ENCODE assay signal across 8 cellular contexts in the genomic region with DNA sequence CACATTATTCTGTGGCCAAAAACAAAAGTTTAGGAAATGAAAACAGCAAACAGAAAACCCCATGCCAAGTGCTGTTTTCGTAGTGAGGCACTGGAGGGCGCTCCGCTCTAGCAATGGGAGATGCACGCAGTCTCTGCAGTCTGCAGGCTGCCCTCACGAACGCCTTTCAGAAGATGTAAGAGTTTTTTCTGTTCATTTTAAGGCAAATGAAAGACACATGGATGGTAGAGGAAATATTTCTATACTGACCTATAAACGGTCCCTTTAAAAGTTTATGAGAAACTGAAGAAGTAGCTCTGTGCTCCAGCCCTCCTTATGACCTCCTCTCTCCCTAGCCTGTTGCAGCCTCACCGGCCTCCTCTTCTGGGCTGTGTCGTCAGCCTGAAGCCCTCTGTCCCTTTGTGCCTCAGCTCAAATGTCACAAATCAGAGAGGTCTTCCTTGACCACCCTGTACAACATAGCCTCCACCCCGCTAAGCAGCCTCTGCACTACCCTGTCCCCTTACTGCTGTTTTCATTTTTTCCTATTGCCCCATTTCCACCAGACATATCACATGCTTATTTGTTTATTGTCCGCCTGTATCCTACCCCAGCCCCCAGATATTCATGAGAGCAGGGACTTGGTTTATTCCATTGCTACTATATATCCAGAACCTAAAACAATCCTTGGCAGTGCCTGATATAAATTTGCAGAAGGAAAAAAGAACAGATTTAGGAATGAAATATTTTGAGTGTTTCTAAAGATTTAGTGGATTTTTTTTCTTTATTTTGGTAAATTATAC. TPM values are rescaled to one million over a fixed set of nuclear protein-coding genes. Genes with fewer than 3 reads are reported as not detected.
DNase-seq lines count a peak whose midpoint lies in the region; ATAC-seq and TF ChIP-seq lines count a peak whose summit lies in the region.

No MANE protein-coding gene starts in this region.

- H2AK9ac ChIP-seq in IMR-90 (replicated peaks; ENCODE audit: low read depth, low read length, poor library complexity), result no peak overlapping the region

- CTCF ChIA-PET in activated naive CD4-positive, alpha-beta T cell treated with anti-CD3 and anti-CD28 coated beads, Interleukin-2, amount 10 ng/mL, durations not matched to agents 7 days and 5 days (lab: Charles Lee), result no interaction called here
- CTCF ChIA-PET in IMR-90 (lab: Yijun Ruan, JAX), result interaction anchor here (0.5 to 0.9 kb wide), 2 partner anchors 11 to 519 kb away, joined by 3 to 4 read pairs; a partner anchor contains a TSS
- CTCF ChIA-PET in WTC11 (lab: Charles Lee), result interaction anchor here (0.6 to 1.5 kb wide), 8 partner anchors 11 to 825 kb away, joined by 3 to 9 read pairs (median 4); a partner anchor contains a TSS

- H3K4me3 Mint-ChIP-seq in activated naive CD4-positive, alpha-beta T cell treated with anti-CD3 and anti-CD28 coated beads, Interleukin-2, amount 10 ng/mL, durations not matched to agents 7 days and 5 days, result no peak overlapping the region
- H3K4me3 Mint-ChIP-seq in WTC11, result no peak overlapping the region

- peak; percentile 92 for ATAC-seq in IMR-90 (ENCODE audit: low read depth)
- peak; percentile 78 for ATAC-seq in WTC11
- peak in 3 of 4 donors; percentile 53 to 71 (median 58) for ATAC-seq in heart left ventricle

- no peak overlapping the region for H4K8ac ChIP-seq in IMR-90 (ENCODE audit: low read depth in 2 of 2, low read length in 2 of 2)

- no peaks in the 10 kb centered on the region for H4K20me1 ChIP-seq in IMR-90 (ENCODE audit: insufficient read depth, low read length)

- TF ChIP-seq CTCF in IMR-90 (conservative IDR thresholded peaks at IDR 0.05; ENCODE audit: low read depth, low read length), result peak; percentile 62
- TF ChIP-seq CTCF in WTC11 (IDR thresholded peaks at IDR 0.05), result peak; percentile 84
- TF ChIP-seq CTCF in heart left ventricle (IDR thresholded peaks at IDR 0.05), result peak; percentile 23 to 76 (median 56)
- TF ChIP-seq CTCF in Peyer's patch (IDR thresholded peaks at IDR 0.05), result peak in 3 of 6 experiments; percentile 21 to 40 (median 39)

- H2BK120ac ChIP-seq in IMR-90 (ENCODE audit: low read depth, low read length), result no peak overlapping the region

- TF ChIP-seq POLR2A in IMR-90 (IDR thresholded peaks at IDR 0.05; ENCODE audit: low read depth, low read length) (no peak), heart left ventricle (IDR thresholded peaks at IDR 0.05) (no peak), Peyer's patch (IDR thresholded peaks at IDR 0.05) (no peak)

- H3K4ac ChIP-seq in IMR-90 (ENCODE audit: low read depth, low read length), result no peak overlapping the region

- H3K4me2 ChIP-seq in IMR-90 (ENCODE audit: low read depth, low read length), result no peak overlapping the region

- no peak overlapping the region for H3K23ac ChIP-seq in IMR-90 (ENCODE audit: low read depth, low read length)

- no peak overlapping the region for H2BK20ac ChIP-seq in IMR-90 (ENCODE audit: low read depth, low read length)

- H4K91ac ChIP-seq in IMR-90 (ENCODE audit: insufficient read depth, low read depth, low read length), result no peak overlapping the region

- H3K36me3 Mint-ChIP-seq in activated naive CD4-positive, alpha-beta T cell treated with anti-CD3 and anti-CD28 coated beads, Interleukin-2, amount 10 ng/mL, durations not matched to agents 7 days and 5 days, result no peaks in the 10 kb centered on the region
- no peaks in the 10 kb centered on the region; the same call in 1 of the 2 replicates for H3K36me3 Mint-ChIP-seq in WTC11

- 20% methylated on average over 2 of the region's 11 CpGs; no CpG with 5 or more reads in 1 of the 2 experiments for WGBS in IMR-90 (ENCODE audit: extremely low coverage in 2 of 2, insufficient read length in 1 of 2), 2 experiments
- WGBS in heart left ventricle, 4 donors, result 49 to 54% (median 50%) methylated on average over 11 of the region's 11 CpGs

- H3K36me3 ChIP-seq in IMR-90 (ENCODE audit: control insufficient read depth, insufficient read depth, low read length) (no peaks in the 10 kb centered on the region), heart left ventricle (no peaks in the 10 kb centered on the region), Peyer's patch (no peaks in the 10 kb centered on the region)

- no peak overlapping the region for H2AK5ac ChIP-seq in IMR-90 (ENCODE audit: low read depth, low read length)

- H3K27me3 Mint-ChIP-seq in activated naive CD4-positive, alpha-beta T cell treated with anti-CD3 and anti-CD28 coated beads, Interleukin-2, amount 10 ng/mL, durations not matched to agents 7 days and 5 days, result peaks cover 6% of the 10 kb centered on the region
- H3K27me3 Mint-ChIP-seq in WTC11 (ENCODE audit: low read depth), result no peaks in the 10 kb centered on the region

- no peak overlapping the region for H3K56ac ChIP-seq in IMR-90 (ENCODE audit: extremely low read depth, insufficient read depth, low read length)

- no peaks in the 10 kb centered on the region for H3K4me1 ChIP-seq in IMR-90 (ENCODE audit: control insufficient read depth, insufficient read depth, low read length)
- H3K4me1 ChIP-seq in heart left ventricle, result peaks cover 0 to 15% (median 0%) of the 10 kb centered on the region in 12 donors
- H3K4me1 ChIP-seq in Peyer's patch, result peaks cover 0 to 7% (median 0%) of the 10 kb centered on the region in 4 donors

- H2AFZ ChIP-seq in IMR-90 (replicated peaks; ENCODE audit: low read length, poor library complexity), result peak overlapping the region; percentile 63

- intact Hi-C loops in IMR-90 (cut with micrococcal nuclease), result loop anchor here (1.0 to 5.0 kb wide), 2 partner anchors 175 to 1510 kb away; no protein-coding TSS in a partner anchor
- intact Hi-C loops in heart left ventricle (cut with DNase I), result loop anchor here in 6 of 10 donors (5.0 to 10.0 kb wide), 2 partner anchors 40 to 173 kb away; no protein-coding TSS in a partner anchor

- BruUV-seq in IMR-90 (replicated peaks; lab: Mats Ljungman, UMichigan), result no TSS peak

- peak; percentile 58 for DNase-seq in activated naive CD4-positive, alpha-beta T cell treated with anti-CD3 and anti-CD28 coated beads, Interleukin-2, amount 10 ng/mL, durations not matched to agents 7 days and 5 days
- no peak for DNase-seq in activated naive CD4-positive, alpha-beta T cell treated with Interleukin-2 at 50 U/mL for 16 hours
- DNase-seq in IMR-90 (peak; percentile 38), WTC11 (ENCODE audit: low spot score) (peak; percentile 73), heart left ventricle (peak in 2 of 5 donors; percentile 30 to 46), smooth muscle cell of the brain vasculature (ENCODE audit: low read depth, low spot score) (peak; percentile 61), NCI-H187 (lab: John Stamatoyannopoulos, UW) (no peak), Peyer's patch (no peak)

- dilution Hi-C loops in IMR-90 (cut with HindIII; ENCODE audit: low sequenced_read_pairs, unreplicated experiment), result no loop called here

- in situ Hi-C loops in IMR-90 (cut with MboI; ENCODE audit: low sequenced_read_pairs), result no loop called here

- H3K14ac ChIP-seq in IMR-90 (replicated peaks; ENCODE audit: low read depth, low read length), result no peak overlapping the region

- no peaks in the 10 kb centered on the region for H3K9me3 Mint-ChIP-seq in activated naive CD4-positive, alpha-beta T cell treated with anti-CD3 and anti-CD28 coated beads, Interleukin-2, amount 10 ng/mL, durations not matched to agents 7 days and 5 days
- H3K9me3 Mint-ChIP-seq in WTC11, result 0 out of 2 replicates have a peak, but pooled peaks cover 3% of the 10 kb centered on the region

- no peak overlapping the region for H3K18ac ChIP-seq in IMR-90 (ENCODE audit: low read depth, low read length)

- H2BK5ac ChIP-seq in IMR-90 (ENCODE audit: low read depth, low read length, poor library complexity, severe bottlenecking), result no peak overlapping the region

- peaks cover 24% of the 10 kb centered on the region for H3K27me3 ChIP-seq in IMR-90 (ENCODE audit: control insufficient read depth, insufficient read depth, low read length)
- no peaks in the 10 kb centered on the region for H3K27me3 ChIP-seq in heart left ventricle
- H3K27me3 ChIP-seq in Peyer's patch, result no peaks in the 10 kb centered on the region

- H3K9me3 ChIP-seq in IMR-90 (ENCODE audit: control insufficient read depth, insufficient read depth, low read length) (no peaks in the 10 kb centered on the region), heart left ventricle (no peaks in the 10 kb centered on the region), Peyer's patch (no peaks in the 10 kb centered on the region)

- H3K79me1 ChIP-seq in IMR-90 (ENCODE audit: low read depth in 1 of 2, low read length in 2 of 2), result no peaks in the 10 kb centered on the region

- POLR2A ChIA-PET in IMR-90 (lab: Charles Lee; ENCODE audit: unreplicated experiment), result no interaction called here
- POLR2A ChIA-PET in WTC11 (lab: Charles Lee), result no interaction called here

- H3K4me3 ChIP-seq in IMR-90 (ENCODE audit: insufficient read depth, low read depth, low read length) (no peak overlapping the region), heart left ventricle (peak overlapping the region in 1 of 12 donors; percentile 7), Peyer's patch (no peak overlapping the region)

- H3K9me1 ChIP-seq in IMR-90 (ENCODE audit: insufficient read depth, low read length), result no peaks in the 10 kb centered on the region

- no peak overlapping the region for H4K5ac ChIP-seq in IMR-90 (ENCODE audit: low read depth, low read length)

- no peak overlapping the region for H3K27ac ChIP-seq in IMR-90 (ENCODE audit: insufficient read depth, low read length)
- no peak overlapping the region for H3K27ac ChIP-seq in heart left ventricle
- no peak overlapping the region for H3K27ac ChIP-seq in Peyer's patch

- H3K4me1 Mint-ChIP-seq in activated naive CD4-positive, alpha-beta T cell treated with anti-CD3 and anti-CD28 coated beads, Interleukin-2, amount 10 ng/mL, durations not matched to agents 7 days and 5 days, result peaks cover 11% of the 10 kb centered on the region
- peaks cover 37% of the 10 kb centered on the region for H3K4me1 Mint-ChIP-seq in WTC11

- peak overlapping the region; percentile 64 for H3K27ac Mint-ChIP-seq in activated naive CD4-positive, alpha-beta T cell treated with anti-CD3 and anti-CD28 coated beads, Interleukin-2, amount 10 ng/mL, durations not matched to agents 7 days and 5 days
- peak overlapping the region; percentile 26 for H3K27ac Mint-ChIP-seq in WTC11

- peak; percentile 68 for TF ChIP-seq RAD21 in IMR-90 (IDR thresholded peaks at IDR 0.05; ENCODE audit: low read length)

- H2BK15ac ChIP-seq in IMR-90 (ENCODE audit: low read depth, low read length), result no peak overlapping the region

- no peak overlapping the region for H3K9ac ChIP-seq in IMR-90 (ENCODE audit: low read depth, low read length)

TF ChIP-seq in IMR-90, 13 proteins besides CTCF, POLR2A, EP300 and RAD21 (continues in another document):
- TF ChIP-seq RFX5 (IDR thresholded peaks at IDR 0.05; ENCODE audit: low read depth, low read length), result no peak

RNA-seq across cellular contexts. Expression of a gene that starts 11.2 kb away (rescaled TPM):
- 0.18 and 0.28 TPM in 2 replicates for total RNA-seq in IMR-90 (2012; rRNA removed)
- 0.50 and 0.87 TPM in 2 replicates for polyA plus RNA-seq in IMR-90 (2012; rRNA removed)
- polyA plus RNA-seq in IMR-90 (2012; cell fraction: cytosol; rRNA removed), result 0.16 and 0.32 TPM in 2 replicates
- 0.07 and 1.2 TPM in 2 replicates for polyA plus RNA-seq in IMR-90 (2012; cell fraction: nucleus; rRNA removed; ENCODE audit: low replicate concordance)
- 8.8 to 17.3 TPM (median 14.7 TPM) in 3 replicates for total RNA-seq in WTC11 (2021)
- 10 to 100 TPM; 10.8 to 32.9 (median 25.0) TPM for total RNA-seq in heart left ventricle
- 10 to 100 TPM; 14.7 TPM for polyA plus RNA-seq in heart left ventricle
- total RNA-seq in Peyer's patch, result 10 to 100 TPM; 19.8 to 29.9 (median 24.8) TPM

Comparison
In these comparisons a context has a peak if more than half of its experiments do, and no peak if none do; other contexts are left out.
1. DNase-seq: peak in activated naive CD4-positive, alpha-beta T cell treated with anti-CD3 and anti-CD28 coated beads, Interleukin-2, amount 10 ng/mL, durations not matched to agents 7 days and 5 days (single experiment), IMR-90 (single experiment), WTC11 (single experiment) and smooth muscle cell of the brain vasculature (single experiment); none in activated naive CD4-positive, alpha-beta T cell treated with Interleukin-2 at 50 U/mL for 16 hours (single experiment), NCI-H187 (0 of 2) and Peyer's patch (0 of 3).
2. Peak in every context shown above with its lines, with median percentiles within 50 percentile points of each other: ATAC-seq.